Comparison of ENCODE assay signal across 19 cellular contexts in genomic region chr9:37218800-37219425, GRCh38.
"Had no signal": no experiment of that assay in that cellular context is flagged by ENCODE, and none has a peak within 500 bp of the region (broad histone marks: within the 10 kb centered on the region; RNA-seq: fewer than 3 reads in every experiment).

No MANE protein-coding gene starts in this region.

- H3K27ac ChIP-seq: brain microvascular endothelial cell, heart right ventricle, pancreas, tibial artery had no signal

- H3K27me3 ChIP-seq: brain microvascular endothelial cell, heart right ventricle, pancreas, tibial artery had no signal

- DNase-seq: activated CD4-positive, alpha-beta memory T cell treated with anti-CD3 and anti-CD28 coated beads, Interleukin-2, amount 10 ng/mL, durations not matched to agents 7 days and 5 days; activated CD4-positive, alpha-beta T cell treated with anti-CD3 and anti-CD28 coated beads for 4 hours; activated CD8-positive, alpha-beta memory T cell treated with anti-CD3 and anti-CD28 coated beads, Interleukin-2, amount 10 ng/mL, durations not matched to agents 7 days and 5 days; activated naive CD4-positive, alpha-beta T cell; activated naive CD8-positive, alpha-beta T cell treated with anti-CD3 and anti-CD28 coated beads for 36 hours; brain microvascular endothelial cell; cerebellar nuclear complex; cortex of kidney; effector CD8-positive, alpha-beta T cell; mesenchymal stem cell; natural killer cell; pancreas; stimulated activated naive CD4-positive, alpha-beta T cell; T-cell; tibial artery had no signal

- H3K36me3 ChIP-seq: brain microvascular endothelial cell, heart right ventricle, pancreas, tibial artery had no signal

- H3K9me3 ChIP-seq: heart right ventricle, pancreas, tibial artery had no signal

- ATAC-seq: activated CD8-positive, alpha-beta memory T cell treated with anti-CD3 and anti-CD28 coated beads, Interleukin-2, amount 10 ng/mL, durations not matched to agents 7 days and 5 days; activated T-helper 17 cell treated with anti-CD3 and anti-CD28 coated beads, Interleukin-2, amount 50 U/mL, for 72 hours; esophagus mucosa; heart right ventricle; natural killer cell; pancreas; T-cell; WTC11 had no signal

- H3K4me3 ChIP-seq: heart right ventricle, pancreas, tibial artery had no signal
